ENCODE assay signal across 16 cellular contexts in genomic region chr6:153814136-153814535, GRCh38.
A peak's percentile ranks its signal among the peaks of the same experiment; 100 is the strongest.
DNase-seq lines count a peak whose midpoint lies in the region; ATAC-seq and TF ChIP-seq lines count a peak whose summit lies in the region.
"Had no signal": no experiment of that assay in that cellular context is flagged by ENCODE, and none has a peak within 500 bp of the region (broad histone marks: within the 10 kb centered on the region; RNA-seq: fewer than 3 reads in every experiment).

No MANE protein-coding gene starts in this region.

- H2AFZ ChIP-seq in OCI-LY3 (ENCODE audit: low read depth, low read length), result no peak overlapping the region

- no peaks in the 10 kb centered on the region for H3K79me2 ChIP-seq in OCI-LY3 (ENCODE audit: low read length)

- DNase-seq in GM13977 (ENCODE audit: low spot score), result no peak
- DNase-seq in fibroblast of pulmonary artery (ENCODE audit: low read depth), result no peak
- DNase-seq in GM19238 (ENCODE audit: insufficient read length, low spot score), result no peak
- DNase-seq in NCI-H1105 treated with DMSO at 0.1 percent for 48 hours (lab: John Stamatoyannopoulos, UW), result no peak
- DNase-seq: central memory CD4-positive, alpha-beta T cell; gastrocnemius medialis; KG1; lower lobe of right lung; naive thymus-derived CD4-positive, alpha-beta T cell; NCI-H1436 treated with DMSO at 0.1 percent for 48 hours; stimulated activated naive CD8-positive, alpha-beta T cell treated with anti-CD3 and anti-CD28 coated beads, Interleukin-15, amount 100 ng/mL, for 72 hours; uterus had no signal

- no peaks in the 10 kb centered on the region for H3K27me3 ChIP-seq in OCI-LY3 (ENCODE audit: low read depth, low read length)
- H3K27me3 ChIP-seq: gastrocnemius medialis, uterus had no signal

- H3K4me3 ChIP-seq in OCI-LY3 (ENCODE audit: low read length), result no peak overlapping the region
- H3K4me3 ChIP-seq in fibroblast of pulmonary artery (replicated peaks; ENCODE audit: low read depth, low read length), result no peak overlapping the region
- H3K4me3 ChIP-seq: gastrocnemius medialis, lower lobe of right lung, uterus had no signal

- in situ Hi-C loops in GM13977 (cut with MboI; ENCODE audit: low pct_unique_long_range_greater_than_20kb, low sequenced_read_pairs, unreplicated experiment), result no loop called here

- no peaks in the 10 kb centered on the region for H4K20me1 ChIP-seq in OCI-LY3 (ENCODE audit: insufficient read depth, low read length)

- no peaks in the 10 kb centered on the region for H3K36me3 ChIP-seq in OCI-LY3 (replicated peaks; ENCODE audit: low read depth, low read length)
- H3K36me3 ChIP-seq: gastrocnemius medialis, lower lobe of right lung, uterus had no signal

- H3K4me2 ChIP-seq in OCI-LY3 (ENCODE audit: low read length), result no peak overlapping the region

- no peaks in the 10 kb centered on the region for H3K9me3 ChIP-seq in OCI-LY3 (ENCODE audit: insufficient read depth, low read length)
- H3K9me3 ChIP-seq: gastrocnemius medialis, uterus had no signal

- H3K9ac ChIP-seq in OCI-LY3 (ENCODE audit: low read length), result no peak overlapping the region

- H3K4me1 ChIP-seq in OCI-LY3 (ENCODE audit: low read length), result no peaks in the 10 kb centered on the region
- H3K4me1 ChIP-seq: gastrocnemius medialis, lower lobe of right lung, uterus had no signal

- TF ChIP-seq CTCF in C4-2B (conservative IDR thresholded peaks at IDR 0.05) (peak; percentile 36), GM13977 (IDR thresholded peaks at IDR 0.05; ENCODE audit: extremely low read depth, insufficient read depth, missing control alignments) (peak; percentile 36), OCI-LY3 (IDR thresholded peaks at IDR 0.05; ENCODE audit: low read depth, low read length) (peak; percentile 24), fibroblast of pulmonary artery (IDR thresholded peaks at IDR 0.05; ENCODE audit: low read length, missing control alignments) (peak; percentile 14)

- no peak for ATAC-seq in HG03045 (IDR thresholded peaks at IDR 0.05; ENCODE audit: unreplicated experiment)
- no peak for ATAC-seq in HG02588 (IDR thresholded peaks at IDR 0.05; ENCODE audit: unreplicated experiment)
- ATAC-seq: gastrocnemius medialis; lower lobe of right lung; naive thymus-derived CD4-positive, alpha-beta T cell; stimulated activated naive CD8-positive, alpha-beta T cell treated with anti-CD3 and anti-CD28 coated beads, Interleukin-15, amount 100 ng/mL, for 72 hours had no signal

- H3K27ac ChIP-seq in C4-2B (no peak overlapping the region), OCI-LY3 (ENCODE audit: low read length) (no peak overlapping the region)
- H3K27ac ChIP-seq: gastrocnemius medialis, lower lobe of right lung, uterus had no signal
